Comparison of ENCODE assay signal across 13 cellular contexts in the genomic region with DNA sequence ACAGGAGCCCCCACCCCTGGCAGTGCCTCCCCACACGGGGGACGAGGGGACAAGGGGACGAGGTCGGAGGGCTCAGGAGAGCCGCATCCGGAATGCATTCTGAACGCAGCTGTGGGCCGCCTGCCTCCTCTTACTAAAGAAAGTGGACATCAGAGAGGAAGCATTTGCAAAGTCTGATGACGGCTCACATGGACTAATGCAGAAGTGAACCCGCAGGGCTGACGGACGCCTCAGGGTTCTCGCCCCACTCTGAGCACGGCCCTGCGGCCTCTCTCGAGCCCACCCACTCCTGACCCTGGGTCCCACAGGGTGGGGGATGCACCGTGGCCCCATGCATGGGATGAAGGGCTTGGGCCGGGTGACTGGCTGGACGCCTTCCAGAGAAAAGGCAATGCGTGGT. TPM values are rescaled to one million over a fixed set of nuclear protein-coding genes. Genes with fewer than 3 reads are reported as not detected.
DNase-seq lines count a peak whose midpoint lies in the region; ATAC-seq, FAIRE-seq and TF ChIP-seq lines count a peak whose summit lies in the region.
"Had no signal": no experiment of that assay in that cellular context is flagged by ENCODE, and none has a peak within 500 bp of the region (broad histone marks: within the 10 kb centered on the region; RNA-seq: fewer than 3 reads in every experiment).

No MANE protein-coding gene starts in this region.

- H3K36me3 Mint-ChIP-seq in activated CD8-positive, alpha-beta memory T cell treated with anti-CD3 and anti-CD28 coated beads, Interleukin-2, amount 10 ng/mL, durations not matched to agents 7 days and 5 days = peaks cover 23% of the 10 kb centered on the region
- H3K36me3 Mint-ChIP-seq in stimulated activated effector memory CD8-positive, alpha-beta T cell treated with anti-CD3 and anti-CD28 coated beads, Interleukin-12 subunit alpha, Interleukin-12 subunit beta, amount 100 ng/mL, for 72 hours = peaks cover 78% of the 10 kb centered on the region

- FAIRE-seq in kidney (lab: Jason Lieb, UNC) = no peak

- CTCF ChIA-PET in activated CD8-positive, alpha-beta memory T cell treated with anti-CD3 and anti-CD28 coated beads, Interleukin-2, amount 10 ng/mL, durations not matched to agents 7 days and 5 days (lab: Charles Lee) = no interaction called here

- peaks cover 60% of the 10 kb centered on the region for H3K4me1 Mint-ChIP-seq in activated CD8-positive, alpha-beta memory T cell treated with anti-CD3 and anti-CD28 coated beads, Interleukin-2, amount 10 ng/mL, durations not matched to agents 7 days and 5 days
- peaks cover 89% of the 10 kb centered on the region for H3K4me1 Mint-ChIP-seq in stimulated activated effector memory CD8-positive, alpha-beta T cell treated with anti-CD3 and anti-CD28 coated beads, Interleukin-12 subunit alpha, Interleukin-12 subunit beta, amount 100 ng/mL, for 72 hours

- no peak for ATAC-seq in activated CD8-positive, alpha-beta memory T cell treated with anti-CD3 and anti-CD28 coated beads, Interleukin-2, amount 10 ng/mL, durations not matched to agents 7 days and 5 days
- ATAC-seq in stimulated activated effector memory CD8-positive, alpha-beta T cell treated with anti-CD3 and anti-CD28 coated beads, Interleukin-12 subunit alpha, Interleukin-12 subunit beta, amount 100 ng/mL, for 72 hours = no peak
- ATAC-seq in HG03521 (IDR thresholded peaks at IDR 0.05; ENCODE audit: unreplicated experiment) = no peak
- no peak for ATAC-seq in HG03108 (IDR thresholded peaks at IDR 0.05; ENCODE audit: unreplicated experiment)
- ATAC-seq: activated T-cell treated with anti-CD3 and anti-CD28 coated beads, Interleukin-2, amount 50 U/mL, for 4 hours had no signal

- intact Hi-C loops in kidney (cut with DNase I) (no loop called here), esophagus squamous epithelium (cut with DNase I) (no loop called here)

- H3K9me3 Mint-ChIP-seq in activated CD8-positive, alpha-beta memory T cell treated with anti-CD3 and anti-CD28 coated beads, Interleukin-2, amount 10 ng/mL, durations not matched to agents 7 days and 5 days (ENCODE audit: low read depth) = no peaks in the 10 kb centered on the region
- no peaks in the 10 kb centered on the region for H3K9me3 Mint-ChIP-seq in stimulated activated effector memory CD8-positive, alpha-beta T cell treated with anti-CD3 and anti-CD28 coated beads, Interleukin-12 subunit alpha, Interleukin-12 subunit beta, amount 100 ng/mL, for 72 hours
- H3K9me3 Mint-ChIP-seq: activated T-cell treated with anti-CD3 and anti-CD28 coated beads, Interleukin-2, amount 50 U/mL, for 4 hours; nephron progenitor cell had no signal

- H3K27me3 Mint-ChIP-seq in activated CD8-positive, alpha-beta memory T cell treated with anti-CD3 and anti-CD28 coated beads, Interleukin-2, amount 10 ng/mL, durations not matched to agents 7 days and 5 days = no peaks in the 10 kb centered on the region

- TF ChIP-seq CTCF in GM06990 (IDR thresholded peaks at IDR 0.05; ENCODE audit: insufficient read depth, low read length, poor library complexity, severe bottlenecking) (no peak), kidney (IDR thresholded peaks at IDR 0.05; ENCODE audit: borderline replicate concordance, extremely low read depth, insufficient read depth) (no peak), esophagus squamous epithelium (IDR thresholded peaks at IDR 0.05) (no peak)

- H3K27ac Mint-ChIP-seq in activated CD8-positive, alpha-beta memory T cell treated with anti-CD3 and anti-CD28 coated beads, Interleukin-2, amount 10 ng/mL, durations not matched to agents 7 days and 5 days = peak overlapping the region; percentile 15
- H3K27ac Mint-ChIP-seq in stimulated activated effector memory CD8-positive, alpha-beta T cell treated with anti-CD3 and anti-CD28 coated beads, Interleukin-12 subunit alpha, Interleukin-12 subunit beta, amount 100 ng/mL, for 72 hours = peak overlapping the region; percentile 92

- H3K27me3 ChIP-seq in GM06990 (replicated peaks; ENCODE audit: control insufficient read depth, insufficient read depth, low read length) = no peaks in the 10 kb centered on the region
- H3K27me3 ChIP-seq in esophagus squamous epithelium = no peaks in the 10 kb centered on the region

- no peak overlapping the region for H3K9ac ChIP-seq in kidney (ENCODE audit: low read length in 2 of 2)

- H3K36me3 ChIP-seq in GM06990 (ENCODE audit: control insufficient read depth, insufficient read depth, low read length) = peaks cover 37% of the 10 kb centered on the region
- H3K36me3 ChIP-seq in kidney (ENCODE audit: control insufficient read depth in 1 of 2, insufficient read depth in 2 of 2, low read length in 2 of 2) = peaks cover 4% of the 10 kb centered on the region in 2 donors
- peaks cover 0 to 47% (median 0%) of the 10 kb centered on the region in 3 donors for H3K36me3 ChIP-seq in esophagus squamous epithelium

- no peak overlapping the region for H3K27ac ChIP-seq in kidney (ENCODE audit: low read depth in 2 of 2, low read length in 2 of 2)
- H3K27ac ChIP-seq in esophagus squamous epithelium = no peak overlapping the region

- H3K4me3 ChIP-seq in GM06990 (replicated peaks; ENCODE audit: low read depth, low read length) (no peak overlapping the region), kidney (ENCODE audit: low read length in 2 of 2) (no peak overlapping the region), esophagus squamous epithelium (no peak overlapping the region)

- DNase-seq in GM06990 (ENCODE audit: extremely low read depth, insufficient read length) (peak; percentile 8), kidney (peak; percentile 61), esophagus squamous epithelium (lab: John Stamatoyannopoulos, UW) (no peak), NCI-H748 (lab: John Stamatoyannopoulos, UW; ENCODE audit: unreplicated experiment) (no peak)
- peak; percentile 38 for DNase-seq in activated CD8-positive, alpha-beta memory T cell treated with anti-CD3 and anti-CD28 coated beads, Interleukin-2, amount 10 ng/mL, durations not matched to agents 7 days and 5 days
- no peak for DNase-seq in stimulated activated effector memory CD8-positive, alpha-beta T cell treated with anti-CD3 and anti-CD28 coated beads, Interleukin-12 subunit alpha, Interleukin-12 subunit beta, amount 100 ng/mL, for 72 hours (ENCODE audit: low spot score in 2 of 2)
- DNase-seq: activated T-cell treated with anti-CD3 and anti-CD28 coated beads, Interleukin-2, amount 50 U/mL, for 4 hours; central memory CD4-positive, alpha-beta T cell; COR-L47; NCI-H2171; nephron progenitor cell had no signal

- 85 to 89% methylated on average over 15 to 18 of the region's 20 CpGs for WGBS in esophagus squamous epithelium, 2 donors

- peaks cover 0 to 4% of the 10 kb centered on the region in 2 donors for H3K4me1 ChIP-seq in kidney (ENCODE audit: control insufficient read depth in 1 of 2, insufficient read depth in 1 of 2, low read depth in 1 of 2, low read length in 2 of 2)
- H3K4me1 ChIP-seq in esophagus squamous epithelium = peaks cover 12 to 31% (median 17%) of the 10 kb centered on the region in 3 donors

- H3K4me3 Mint-ChIP-seq in activated CD8-positive, alpha-beta memory T cell treated with anti-CD3 and anti-CD28 coated beads, Interleukin-2, amount 10 ng/mL, durations not matched to agents 7 days and 5 days = no peak overlapping the region
- peak overlapping the region; percentile 96 for H3K4me3 Mint-ChIP-seq in stimulated activated effector memory CD8-positive, alpha-beta T cell treated with anti-CD3 and anti-CD28 coated beads, Interleukin-12 subunit alpha, Interleukin-12 subunit beta, amount 100 ng/mL, for 72 hours
- H3K4me3 Mint-ChIP-seq: activated T-cell treated with anti-CD3 and anti-CD28 coated beads, Interleukin-2, amount 50 U/mL, for 4 hours; nephron progenitor cell had no signal

- TF ChIP-seq POLR2A in esophagus squamous epithelium (IDR thresholded peaks at IDR 0.05) = no peak

- H3K9me3 ChIP-seq in kidney (ENCODE audit: control insufficient read depth in 1 of 2, low read length in 2 of 2) = no peaks in the 10 kb centered on the region
- H3K9me3 ChIP-seq in esophagus squamous epithelium = no peaks in the 10 kb centered on the region

RNA-seq across cellular contexts. Expression of a gene that starts 5.9 kb away (rescaled TPM):
- 10 to 100 TPM; 83.8 to 85.3 TPM for total RNA-seq in activated CD8-positive, alpha-beta memory T cell treated with anti-CD3 and anti-CD28 coated beads, Interleukin-2, amount 10 ng/mL, durations not matched to agents 7 days and 5 days
- total RNA-seq in kidney (46.5 TPM), esophagus squamous epithelium (10 to 100 TPM in 3 of 4 donors, 1 to 10 TPM in 1; 7.7 to 44.8 (median 12.0) TPM)
- polyA plus RNA-seq in kidney (ENCODE audit: insufficient read depth, low read depth, low replicate concordance) = 22.2 TPM

Comparison
In these comparisons a context has a peak if more than half of its experiments do, and no peak if none do; other contexts are left out.
1. DNase-seq: peak in GM06990 (single experiment), activated CD8-positive, alpha-beta memory T cell treated with anti-CD3 and anti-CD28 coated beads, Interleukin-2, amount 10 ng/mL, durations not matched to agents 7 days and 5 days (single experiment) and kidney (single experiment); none in stimulated activated effector memory CD8-positive, alpha-beta T cell treated with anti-CD3 and anti-CD28 coated beads, Interleukin-12 subunit alpha, Interleukin-12 subunit beta, amount 100 ng/mL, for 72 hours (0 of 2), esophagus squamous epithelium (single experiment) and NCI-H748 (single experiment).